In the genomic region with DNA sequence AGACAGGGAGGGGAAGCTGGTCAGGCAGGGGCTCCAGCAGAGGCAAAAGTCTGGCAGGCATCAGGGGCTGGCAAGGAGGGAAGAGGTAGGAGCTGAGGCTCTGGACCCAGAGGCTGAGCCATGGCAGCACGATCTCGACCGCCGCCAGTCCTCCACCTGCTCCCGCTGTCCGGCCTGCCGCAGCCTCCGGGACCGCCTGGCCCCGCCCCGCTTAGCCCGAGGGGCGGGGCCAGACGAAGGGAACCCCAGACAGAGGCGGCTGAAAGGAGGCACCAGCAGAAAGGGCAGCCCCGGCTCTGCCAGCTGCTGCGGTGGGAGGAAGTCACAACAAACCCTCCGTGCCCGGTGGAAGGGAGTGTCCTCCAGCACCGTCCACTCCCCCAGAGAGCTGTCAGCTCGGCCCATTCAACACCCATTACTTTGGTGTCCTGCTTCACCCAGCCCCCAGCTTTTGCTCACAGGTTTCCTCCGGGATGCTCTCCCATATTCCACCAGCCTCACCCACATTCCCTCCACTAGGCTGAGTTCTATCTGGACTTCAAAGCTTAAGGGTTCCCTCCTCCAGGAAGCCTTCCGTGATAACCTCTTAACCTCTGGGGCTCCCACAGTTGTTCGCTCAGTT, we compare ENCODE assay signal across 8 cellular contexts. TPM values are rescaled to one million over a fixed set of nuclear protein-coding genes. Genes with fewer than 3 reads are reported as not detected.
DNase-seq lines count a peak whose midpoint lies in the region; ATAC-seq and TF ChIP-seq lines count a peak whose summit lies in the region.

A gene with protein sequence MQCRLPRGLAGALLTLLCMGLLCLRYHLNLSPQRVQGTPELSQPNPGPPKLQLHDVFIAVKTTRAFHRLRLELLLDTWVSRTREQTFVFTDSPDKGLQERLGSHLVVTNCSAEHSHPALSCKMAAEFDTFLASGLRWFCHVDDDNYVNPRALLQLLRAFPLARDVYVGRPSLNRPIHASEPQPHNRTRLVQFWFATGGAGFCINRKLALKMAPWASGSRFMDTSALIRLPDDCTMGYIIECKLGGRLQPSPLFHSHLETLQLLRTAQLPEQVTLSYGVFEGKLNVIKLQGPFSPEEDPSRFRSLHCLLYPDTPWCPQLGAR (minus strand): TSS at position 161 of the 622 bp plus-strand sequence. CDS start 207 bp downstream, outside the sequence.

- peak within 1 kb of the TSS; percentile 53 for H3K4me2 ChIP-seq in parathyroid adenoma (ENCODE audit: low read length)

- no peak within 1 kb of the TSS for H2AFZ ChIP-seq in parathyroid adenoma

- no peak within 1 kb of the TSS for H3K9ac ChIP-seq in parathyroid adenoma

- no peak within 1 kb of the TSS for H3K27ac ChIP-seq in AG04450 (ENCODE audit: low read depth, low read length)
- H3K27ac ChIP-seq in parathyroid adenoma: peak within 1 kb of the TSS; percentile 39
- peak within 1 kb of the TSS; percentile 30 to 87 (median 66) for H3K27ac ChIP-seq in tibial nerve

- CTCF ChIA-PET in AG04450 (lab: Charles Lee): interaction anchor here (1.0 to 1.1 kb wide), 3 partner anchors 9 to 14 kb away, joined by 3 to 4 read pairs (median 3); no protein-coding TSS in a partner anchor

- DNase-seq in AG04450 (ENCODE audit: low read depth, low spot score) (no peak), SHP77 (lab: John Stamatoyannopoulos, UW) (peak; percentile 86 to 89), activated gamma-delta T cell (lab: John Stamatoyannopoulos, UW) (peak; percentile 59), globus pallidus (ENCODE audit: low spot score) (peak; percentile 30), tibial nerve (ENCODE audit: low spot score in 2 of 2) (peak; percentile 26 to 36)

- ATAC-seq in GM18867 (IDR thresholded peaks at IDR 0.05; ENCODE audit: unreplicated experiment) (peak; percentile 48), HG03439 (IDR thresholded peaks at IDR 0.05; ENCODE audit: unreplicated experiment) (peak; percentile 58)

- H3K27me3 ChIP-seq in AG04450 (ENCODE audit: control insufficient read depth, insufficient read depth, low read length): peaks cover 6% of the 10 kb centered on the region
- H3K27me3 ChIP-seq in parathyroid adenoma (ENCODE audit: control insufficient read depth, insufficient read depth, low read length): no peaks in the 10 kb centered on the region
- peaks cover 0 to 8% of the 10 kb centered on the region in 2 donors for H3K27me3 ChIP-seq in tibial nerve

- no peaks in the 10 kb centered on the region for H3K79me2 ChIP-seq in parathyroid adenoma

- H3K36me3 ChIP-seq in parathyroid adenoma (ENCODE audit: control insufficient read depth, insufficient read depth, low read length) (no peaks in the 10 kb centered on the region), tibial nerve (peaks cover 0 to 19% (median 0%) of the 10 kb centered on the region in 3 donors)

- peak in 1 of 2 donors; percentile 36 for TF ChIP-seq POLR2A in tibial nerve (IDR thresholded peaks at IDR 0.05)

- POLR2A ChIA-PET in AG04450 (lab: Yijun Ruan, JAX): no interaction called here

- H3K4me3 ChIP-seq in AG04450 (ENCODE audit: low read depth, low read length): 0 out of 2 replicates have a peak within 1 kb of the TSS, but pooled peaks have one; percentile 13
- peak within 1 kb of the TSS; percentile 22 for H3K4me3 ChIP-seq in parathyroid adenoma (ENCODE audit: low read depth, low read length)
- H3K4me3 ChIP-seq in tibial nerve: peak within 1 kb of the TSS; percentile 23 to 55 (median 40)

- H3K9me3 ChIP-seq in AG04450 (ENCODE audit: control insufficient read depth, insufficient read depth, low read length) (no peaks in the 10 kb centered on the region; the same call in 1 of the 2 replicates), parathyroid adenoma (ENCODE audit: control insufficient read depth, low read length) (no peaks in the 10 kb centered on the region), tibial nerve (no peaks in the 10 kb centered on the region)

- H3K4me1 ChIP-seq in parathyroid adenoma: no peaks in the 10 kb centered on the region
- H3K4me1 ChIP-seq in tibial nerve: peaks cover 0 to 28% (median 9%) of the 10 kb centered on the region in 4 donors

- TF ChIP-seq EP300 in tibial nerve (IDR thresholded peaks at IDR 0.05): peak in 1 of 2 donors; percentile 20

- WGBS in tibial nerve, 2 donors: 3 to 4% methylated on average over 14 to 21 of the region's 24 CpGs

- TF ChIP-seq CTCF in AG04450 (IDR thresholded peaks at IDR 0.05; ENCODE audit: low read depth, low read length) (peak; percentile 17; the same call in 1 of the 2 replicates), parathyroid adenoma (IDR thresholded peaks at IDR 0.05) (no peak), tibial nerve (IDR thresholded peaks at IDR 0.05) (no peak)

RNA-seq across cellular contexts. Expression of the gene that starts here (rescaled TPM):
- polyA plus RNA-seq in AG04450 (2011; rRNA removed): 0.04 and 0.06 TPM in 2 replicates
- polyA minus RNA-seq in AG04450 (2011; rRNA and poly(A)+ RNA removed): not detected in 2 replicates
- total RNA-seq in tibial nerve: 10 to 100 TPM; 11.7 to 24.9 (median 19.4) TPM
